ENCODE assay signal across 1 cellular context in genomic region chr11:65492637-65493366, GRCh38.
TF ChIP-seq lines count a peak whose summit lies in the region.

No MANE protein-coding gene starts in this region.

TF ChIP-seq in GM12878, 131 proteins besides CTCF, POLR2A, EP300 and RAD21 (continued from another document):
- TF ChIP-seq PRDM15 (CRISPR knock-in tag; IDR thresholded peaks at IDR 0.05) (no peak), CHD2 (IDR thresholded peaks at IDR 0.05; ENCODE audit: borderline replicate concordance, low read depth, low read length) (no peak), CBFB (IDR thresholded peaks at IDR 0.05; ENCODE audit: low read depth) (peak; percentile 45), HDAC2 (IDR thresholded peaks at IDR 0.05) (no peak), SUPT20H (IDR thresholded peaks at IDR 0.05; ENCODE audit: borderline replicate concordance, control insufficient read depth, low read depth, low read length) (no peak), TBL1XR1 (IDR thresholded peaks at IDR 0.05; ENCODE audit: low read depth, low read length) (no peak; the same call in 1 of the 2 replicates), USF2 (IDR thresholded peaks at IDR 0.05; ENCODE audit: borderline replicate concordance, low read depth, low read length) (no peak), ATF3 (IDR thresholded peaks at IDR 0.05; ENCODE audit: borderline replicate concordance, extremely low read depth, low read depth, low read length) (no peak), NR2C2 (IDR thresholded peaks at IDR 0.05; ENCODE audit: borderline replicate concordance, control insufficient read depth, insufficient read length, low read depth) (no peak), CEBPB (IDR thresholded peaks at IDR 0.05; ENCODE audit: borderline replicate concordance in 1 of 2, low read depth in 2 of 2, low read length in 2 of 2) (no peak)
